Comparison of ENCODE assay signal across 21 cellular contexts in the genomic region with DNA sequence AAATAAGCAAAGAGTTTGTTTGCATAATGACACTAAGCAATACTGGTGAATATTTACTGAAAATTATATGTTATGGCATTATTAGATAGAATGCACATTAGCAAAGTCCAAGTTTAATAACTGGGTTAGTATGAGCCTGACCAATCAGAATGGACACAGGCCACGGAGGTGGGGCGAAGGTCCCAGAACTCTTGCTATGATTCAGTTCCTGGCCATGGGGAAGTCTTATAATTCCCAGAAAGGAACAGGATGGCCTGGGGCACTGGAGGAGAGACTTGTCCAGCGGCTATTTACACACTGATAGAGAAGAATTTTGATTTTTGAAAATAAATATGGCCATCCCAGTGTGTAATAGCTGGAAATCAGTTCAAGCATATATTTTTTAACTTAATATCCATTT.
DNase-seq lines count a peak whose midpoint lies in the region; ATAC-seq, FAIRE-seq and TF ChIP-seq lines count a peak whose summit lies in the region.
"Had no signal": no experiment of that assay in that cellular context is flagged by ENCODE, and none has a peak within 500 bp of the region (broad histone marks: within the 10 kb centered on the region; RNA-seq: fewer than 3 reads in every experiment).

No MANE protein-coding gene starts in this region.

- H3K27ac Mint-ChIP-seq in glutamatergic neuron (ENCODE audit: unreplicated experiment): no peak overlapping the region
- H3K27ac Mint-ChIP-seq in stimulated activated effector memory CD8-positive, alpha-beta T cell treated with anti-CD3 and anti-CD28 coated beads, Interleukin-12 subunit alpha, Interleukin-12 subunit beta, amount 100 ng/mL, for 72 hours: no peak overlapping the region
- H3K27ac Mint-ChIP-seq: CD14-positive monocyte; CD4-positive, alpha-beta memory T cell; IgD-negative memory B cell had no signal

- 61 to 80% (median 75%) methylated on average over 3 of the region's 3 CpGs for WGBS in small intestine, 3 donors
- 85% methylated on average over 3 of the region's 3 CpGs for WGBS in right lobe of liver (ENCODE audit: insufficient coverage, low coverage, low lambda C conversion rate, missing lambda C conversion rate)

- no peaks in the 10 kb centered on the region for H3K36me3 Mint-ChIP-seq in glutamatergic neuron (ENCODE audit: unreplicated experiment)
- H3K36me3 Mint-ChIP-seq in stimulated activated effector memory CD8-positive, alpha-beta T cell treated with anti-CD3 and anti-CD28 coated beads, Interleukin-12 subunit alpha, Interleukin-12 subunit beta, amount 100 ng/mL, for 72 hours: no peaks in the 10 kb centered on the region
- H3K36me3 Mint-ChIP-seq: CD14-positive monocyte; CD4-positive, alpha-beta memory T cell; IgD-negative memory B cell had no signal

- intact Hi-C loops in right lobe of liver (cut with DNase I): no loop called here
- intact Hi-C loops in cardiac septum (cut with DNase I): no loop called here

- no peaks in the 10 kb centered on the region for H3K4me1 ChIP-seq in Peyer's patch
- H3K4me1 ChIP-seq in small intestine (ENCODE audit: control insufficient read depth in 2 of 2, insufficient read depth in 1 of 2, low read depth in 1 of 2, low read length in 1 of 2): no peaks in the 10 kb centered on the region
- no peaks in the 10 kb centered on the region for H3K4me1 ChIP-seq in right lobe of liver
- H3K4me1 ChIP-seq: HAP-1 had no signal

- peaks cover 8% of the 10 kb centered on the region for H3K4me1 Mint-ChIP-seq in glutamatergic neuron (ENCODE audit: low read depth, unreplicated experiment)
- H3K4me1 Mint-ChIP-seq in stimulated activated effector memory CD8-positive, alpha-beta T cell treated with anti-CD3 and anti-CD28 coated beads, Interleukin-12 subunit alpha, Interleukin-12 subunit beta, amount 100 ng/mL, for 72 hours: no peaks in the 10 kb centered on the region
- H3K4me1 Mint-ChIP-seq: CD14-positive monocyte; CD4-positive, alpha-beta memory T cell; IgD-negative memory B cell had no signal

- no peak overlapping the region for H3K4me3 Mint-ChIP-seq in glutamatergic neuron (ENCODE audit: unreplicated experiment)
- H3K4me3 Mint-ChIP-seq in stimulated activated effector memory CD8-positive, alpha-beta T cell treated with anti-CD3 and anti-CD28 coated beads, Interleukin-12 subunit alpha, Interleukin-12 subunit beta, amount 100 ng/mL, for 72 hours: no peak overlapping the region
- H3K4me3 Mint-ChIP-seq: CD14-positive monocyte; CD4-positive, alpha-beta memory T cell; IgD-negative memory B cell had no signal

- TF ChIP-seq CTCF in Peyer's patch (IDR thresholded peaks at IDR 0.05) (no peak), glutamatergic neuron (IDR thresholded peaks at IDR 0.05; ENCODE audit: partially characterized antibody, unreplicated experiment) (no peak), right lobe of liver (IDR thresholded peaks at IDR 0.05) (no peak)

- H3K27me3 Mint-ChIP-seq in glutamatergic neuron (ENCODE audit: unreplicated experiment): peaks cover 4% of the 10 kb centered on the region
- H3K27me3 Mint-ChIP-seq: CD4-positive, alpha-beta memory T cell; IgD-negative memory B cell had no signal

- no peaks in the 10 kb centered on the region for H3K36me3 ChIP-seq in Peyer's patch
- H3K36me3 ChIP-seq in small intestine (ENCODE audit: control insufficient read depth in 2 of 2, insufficient read depth in 2 of 2, low read length in 2 of 2): no peaks in the 10 kb centered on the region
- no peaks in the 10 kb centered on the region for H3K36me3 ChIP-seq in right lobe of liver
- H3K36me3 ChIP-seq: BLaER1, HAP-1 had no signal

- ATAC-seq in stimulated activated effector memory CD8-positive, alpha-beta T cell treated with anti-CD3 and anti-CD28 coated beads, Interleukin-12 subunit alpha, Interleukin-12 subunit beta, amount 100 ng/mL, for 72 hours: no peak
- no peak for ATAC-seq in right lobe of liver
- ATAC-seq: HepG2 had no signal

- H3K27ac ChIP-seq in Peyer's patch (peak overlapping the region in 1 of 4 donors; percentile 8), small intestine (ENCODE audit: low read depth in 1 of 2, low read length in 1 of 2) (no peak overlapping the region), right lobe of liver (no peak overlapping the region)
- H3K27ac ChIP-seq: BLaER1 had no signal

- peak; percentile 86 for FAIRE-seq in H54 (lab: Jason Lieb, UNC)
- FAIRE-seq in small intestine (lab: Jason Lieb, UNC): no peak
- FAIRE-seq: G401.6, GM12891, GM19239, H1, HepG2 had no signal

- no peak overlapping the region for H3K4me3 ChIP-seq in Peyer's patch
- no peak overlapping the region for H3K4me3 ChIP-seq in small intestine (ENCODE audit: low read depth in 1 of 2, low read length in 2 of 2)
- no peak overlapping the region for H3K4me3 ChIP-seq in right lobe of liver
- H3K4me3 ChIP-seq: BLaER1, HAP-1 had no signal

- no peaks in the 10 kb centered on the region for H3K9me3 Mint-ChIP-seq in glutamatergic neuron (ENCODE audit: unreplicated experiment)
- H3K9me3 Mint-ChIP-seq in stimulated activated effector memory CD8-positive, alpha-beta T cell treated with anti-CD3 and anti-CD28 coated beads, Interleukin-12 subunit alpha, Interleukin-12 subunit beta, amount 100 ng/mL, for 72 hours: peaks cover 11% of the 10 kb centered on the region

- TF ChIP-seq POLR2A in H54 (IDR thresholded peaks at IDR 0.05; ENCODE audit: low read depth, low read length) (no peak), Peyer's patch (IDR thresholded peaks at IDR 0.05) (no peak), right lobe of liver (IDR thresholded peaks at IDR 0.05) (no peak)

- DNase-seq in H54 (ENCODE audit: insufficient read length, low spot score) (no peak), Peyer's patch (peak in 2 of 3 donors; percentile 63 to 77), kidney tubule cell (ENCODE audit: low spot score) (peak; percentile 36), small intestine (peak; percentile 71), glutamatergic neuron (no peak), right lobe of liver (no peak), cardiac septum (ENCODE audit: low spot score) (no peak)
- DNase-seq in stimulated activated effector memory CD8-positive, alpha-beta T cell treated with anti-CD3 and anti-CD28 coated beads, Interleukin-12 subunit alpha, Interleukin-12 subunit beta, amount 100 ng/mL, for 72 hours (ENCODE audit: low spot score in 2 of 2): no peak
- DNase-seq: CD4-positive, alpha-beta memory T cell; DMS153; DMS79; KBM-7 had no signal

- H3K27me3 ChIP-seq in Peyer's patch: no peaks in the 10 kb centered on the region
- H3K27me3 ChIP-seq in small intestine (ENCODE audit: control insufficient read depth in 2 of 2, insufficient read depth in 2 of 2, low read length in 2 of 2): no peaks in the 10 kb centered on the region
- H3K27me3 ChIP-seq in right lobe of liver: no peaks in the 10 kb centered on the region
- H3K27me3 ChIP-seq: BLaER1 had no signal

- H3K9me3 ChIP-seq in Peyer's patch (no peaks in the 10 kb centered on the region), small intestine (ENCODE audit: control insufficient read depth, low read depth) (no peaks in the 10 kb centered on the region), right lobe of liver (no peaks in the 10 kb centered on the region)
- H3K9me3 ChIP-seq: HAP-1 had no signal

Comparison
In these comparisons a context has a peak if more than half of its experiments do, and no peak if none do; other contexts are left out.
1. DNase-seq: peak in Peyer's patch (2 of 3), kidney tubule cell (single experiment) and small intestine (single experiment); none in H54 (single experiment), glutamatergic neuron (single experiment), stimulated activated effector memory CD8-positive, alpha-beta T cell treated with anti-CD3 and anti-CD28 coated beads, Interleukin-12 subunit alpha, Interleukin-12 subunit beta, amount 100 ng/mL, for 72 hours (0 of 2), right lobe of liver (0 of 3) and cardiac septum (single experiment).